10 cellular contexts compared by ENCODE assay signal in the genomic region with DNA sequence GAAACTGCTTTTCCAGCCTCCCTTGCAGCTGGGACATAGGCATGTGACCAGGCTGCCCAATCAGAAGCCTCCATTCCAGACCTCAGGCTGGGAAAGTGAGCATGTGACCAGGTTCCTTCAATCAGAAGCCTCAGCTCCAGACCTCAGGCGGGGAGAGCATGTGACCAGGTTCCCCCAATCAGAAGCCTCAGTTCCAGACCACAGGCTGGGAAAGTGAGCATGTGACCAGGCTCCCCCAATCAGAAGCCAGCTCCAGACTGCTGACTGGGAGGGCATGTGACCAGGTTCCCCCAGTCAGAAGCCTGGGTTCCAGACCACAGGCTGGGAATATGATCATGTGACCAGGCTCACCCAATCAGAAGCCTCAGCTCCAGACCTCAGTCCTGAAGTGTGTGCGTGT. TPM values are rescaled to one million over a fixed set of nuclear protein-coding genes. Genes with fewer than 3 reads are reported as not detected.
A peak's percentile ranks its signal among the peaks of the same experiment; 100 is the strongest.
DNase-seq lines count a peak whose midpoint lies in the region; ATAC-seq, FAIRE-seq and TF ChIP-seq lines count a peak whose summit lies in the region.
"Had no signal": no experiment of that assay in that cellular context is flagged by ENCODE, and none has a peak within 500 bp of the region (broad histone marks: within the 10 kb centered on the region; RNA-seq: fewer than 3 reads in every experiment).

No MANE protein-coding gene starts in this region.

- H3K36me3 ChIP-seq in A673 (ENCODE audit: insufficient read depth, low read length, poor library complexity, severe bottlenecking): no peaks in the 10 kb centered on the region

- H3K4me3 ChIP-seq in A673 (ENCODE audit: low read depth, low read length, poor library complexity, severe bottlenecking): no peak overlapping the region
- H3K4me3 ChIP-seq: PC-9 had no signal

- peaks cover 7 to 8% of the 10 kb centered on the region in 2 donors for H3K36me3 Mint-ChIP-seq in activated naive CD4-positive, alpha-beta T cell treated with anti-CD3 and anti-CD28 coated beads, Interleukin-2, amount 50 U/mL, for 72 hours

- CTCF ChIA-PET in A673 (lab: Charles Lee): no interaction called here

- H3K27ac ChIP-seq in A673 (ENCODE audit: low read depth, low read length, poor library complexity, severe bottlenecking): no peak overlapping the region
- H3K27ac ChIP-seq: parathyroid adenoma, PC-9 had no signal

- BruUV-seq in A673 (replicated peaks; lab: Mats Ljungman, UMichigan): no TSS peak

- no peak for ATAC-seq in activated naive CD4-positive, alpha-beta T cell treated with anti-CD3 and anti-CD28 coated beads, Interleukin-2, amount 50 U/mL, for 72 hours
- ATAC-seq in HG03025 (IDR thresholded peaks at IDR 0.05; ENCODE audit: low FRiP score, unreplicated experiment): no peak

- peak overlapping the region; percentile 86 to 93 for H3K27ac Mint-ChIP-seq in activated naive CD4-positive, alpha-beta T cell treated with anti-CD3 and anti-CD28 coated beads, Interleukin-2, amount 50 U/mL, for 72 hours

- H3K9me3 Mint-ChIP-seq in activated naive CD4-positive, alpha-beta T cell treated with anti-CD3 and anti-CD28 coated beads, Interleukin-2, amount 50 U/mL, for 72 hours: peaks cover 0 to 5% of the 10 kb centered on the region in 2 donors

- TF ChIP-seq CTCF in A673 (conservative IDR thresholded peaks at IDR 0.05; ENCODE audit: low read depth, low read length): no peak

- peak; percentile 91 for FAIRE-seq in GM19239 (lab: Jason Lieb, UNC)

- no peaks in the 10 kb centered on the region for H3K4me1 ChIP-seq in A673 (ENCODE audit: insufficient read depth, low read length, poor library complexity, severe bottlenecking)
- H3K4me1 ChIP-seq: parathyroid adenoma had no signal

- DNase-seq in A673 (ENCODE audit: low spot score): peak; percentile 21
- DNase-seq in GM19239 (ENCODE audit: insufficient read length, low spot score): no peak
- DNase-seq in activated naive CD4-positive, alpha-beta T cell treated with anti-CD3 and anti-CD28 coated beads, Interleukin-2, amount 50 U/mL, for 72 hours (ENCODE audit: low spot score in 2 of 2): peak in 1 of 2 donors; percentile 36
- DNase-seq in activated gamma-delta T cell (lab: John Stamatoyannopoulos, UW): no peak
- DNase-seq in dedifferentiated amniotic fluid mesenchymal stem cell (ENCODE audit: extremely low spot score): no peak
- DNase-seq: activated CD8-positive, alpha-beta memory T cell treated with anti-CD3 and anti-CD28 coated beads for 24 hours; cortex of kidney had no signal

- H3K9me3 ChIP-seq in A673 (ENCODE audit: low read depth, low read length, poor library complexity, severe bottlenecking): no peaks in the 10 kb centered on the region

- intact Hi-C loops in A673 (cut with micrococcal nuclease; ENCODE audit: unreplicated experiment): loop anchor here (10.0 kb wide), 1 partner anchor 103 kb away; no protein-coding TSS in a partner anchor

- POLR2A ChIA-PET in A673 (lab: Charles Lee; ENCODE audit: low non-redundant PET): interaction anchor here (0.6 kb wide), 1 partner anchor 24 kb away, joined by 3 read pairs; no protein-coding TSS in a partner anchor

- H3K27me3 ChIP-seq in A673 (replicated peaks; ENCODE audit: insufficient read depth, low read depth, low read length, poor library complexity): no peaks in the 10 kb centered on the region

RNA-seq across cellular contexts. Expression of a gene that starts 11.7 kb away (rescaled TPM):
- total RNA-seq in A673 (2021): 0.97 and 1.5 TPM in 2 replicates
- 100 to 1,000 TPM; 170 to 253 TPM for total RNA-seq in activated naive CD4-positive, alpha-beta T cell treated with anti-CD3 and anti-CD28 coated beads, Interleukin-2, amount 50 U/mL, for 72 hours

RNA-seq across cellular contexts. Expression of a gene that starts 26.6 kb away (rescaled TPM):
- 6.3 and 8.6 TPM in 2 replicates for total RNA-seq in A673 (2021)
- total RNA-seq in activated naive CD4-positive, alpha-beta T cell treated with anti-CD3 and anti-CD28 coated beads, Interleukin-2, amount 50 U/mL, for 72 hours: 10 to 100 TPM; 13.8 to 14.5 TPM

RNA-seq across cellular contexts. Expression of a gene that starts 50.8 kb away (rescaled TPM):
- not detected in 2 replicates for total RNA-seq in A673 (2021)
- total RNA-seq in activated naive CD4-positive, alpha-beta T cell treated with anti-CD3 and anti-CD28 coated beads, Interleukin-2, amount 50 U/mL, for 72 hours: 10 to 100 TPM in 1 of 2 donors, 1 to 10 TPM in 1; 5.2 to 28.1 TPM
- total RNA-seq: PC-9 had no signal

RNA-seq across cellular contexts. Expression of a gene that starts 51.9 kb away (rescaled TPM):
- not detected in 2 replicates for total RNA-seq in A673 (2021)
- 10 to 100 TPM in 1 of 2 donors, 1 to 10 TPM in 1; 8.7 to 27.8 TPM for total RNA-seq in activated naive CD4-positive, alpha-beta T cell treated with anti-CD3 and anti-CD28 coated beads, Interleukin-2, amount 50 U/mL, for 72 hours

Comparison
In these comparisons a context has a peak if more than half of its experiments do, and no peak if none do; other contexts are left out.
1. RNA of a gene that starts 11.7 kb away (total RNA-seq): 170 to 253 TPM in activated naive CD4-positive, alpha-beta T cell treated with anti-CD3 and anti-CD28 coated beads, Interleukin-2, amount 50 U/mL, for 72 hours; 0.97 to 1.5 TPM in A673; every median in the first group is over 10 times any median in the second.